Comparison of ENCODE assay signal across 1 cellular context in the genomic region with DNA sequence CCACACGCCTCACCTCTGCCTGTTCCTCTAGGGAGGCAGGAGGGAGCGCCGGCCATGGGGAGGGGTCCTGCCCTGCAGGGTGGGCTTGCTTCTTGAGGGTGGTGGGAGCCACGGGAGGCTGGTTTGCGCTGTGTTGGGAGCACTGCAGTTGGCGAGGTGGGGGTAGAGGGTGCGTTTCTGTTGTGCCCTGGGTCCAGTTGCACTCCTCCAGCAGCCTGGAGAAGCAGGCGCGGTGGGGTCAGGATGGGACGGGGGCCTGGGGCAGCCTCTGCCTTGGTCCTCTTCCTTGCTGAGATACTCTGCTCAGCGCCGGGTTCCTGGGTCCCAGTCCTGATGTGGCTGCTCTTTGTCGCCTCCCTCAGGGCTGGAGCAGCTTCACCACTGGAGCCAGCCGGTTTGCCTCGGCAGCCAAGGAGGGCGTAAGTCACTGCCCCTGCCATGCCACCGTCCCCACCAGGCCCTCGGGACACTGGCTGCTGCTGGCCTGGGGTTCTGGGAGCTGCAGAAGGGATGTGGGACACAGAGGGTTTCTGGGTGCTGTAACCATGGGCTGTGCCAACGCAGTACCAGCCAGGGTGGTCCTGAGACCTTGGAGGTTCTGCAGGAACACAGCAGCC.
TF ChIP-seq lines count a peak whose summit lies in the region.

No MANE protein-coding gene starts in this region.

TF ChIP-seq in WTC11, 78 proteins besides CTCF, POLR2A, EP300 and RAD21 (continued from another document):
- TF ChIP-seq, protein P1, sequence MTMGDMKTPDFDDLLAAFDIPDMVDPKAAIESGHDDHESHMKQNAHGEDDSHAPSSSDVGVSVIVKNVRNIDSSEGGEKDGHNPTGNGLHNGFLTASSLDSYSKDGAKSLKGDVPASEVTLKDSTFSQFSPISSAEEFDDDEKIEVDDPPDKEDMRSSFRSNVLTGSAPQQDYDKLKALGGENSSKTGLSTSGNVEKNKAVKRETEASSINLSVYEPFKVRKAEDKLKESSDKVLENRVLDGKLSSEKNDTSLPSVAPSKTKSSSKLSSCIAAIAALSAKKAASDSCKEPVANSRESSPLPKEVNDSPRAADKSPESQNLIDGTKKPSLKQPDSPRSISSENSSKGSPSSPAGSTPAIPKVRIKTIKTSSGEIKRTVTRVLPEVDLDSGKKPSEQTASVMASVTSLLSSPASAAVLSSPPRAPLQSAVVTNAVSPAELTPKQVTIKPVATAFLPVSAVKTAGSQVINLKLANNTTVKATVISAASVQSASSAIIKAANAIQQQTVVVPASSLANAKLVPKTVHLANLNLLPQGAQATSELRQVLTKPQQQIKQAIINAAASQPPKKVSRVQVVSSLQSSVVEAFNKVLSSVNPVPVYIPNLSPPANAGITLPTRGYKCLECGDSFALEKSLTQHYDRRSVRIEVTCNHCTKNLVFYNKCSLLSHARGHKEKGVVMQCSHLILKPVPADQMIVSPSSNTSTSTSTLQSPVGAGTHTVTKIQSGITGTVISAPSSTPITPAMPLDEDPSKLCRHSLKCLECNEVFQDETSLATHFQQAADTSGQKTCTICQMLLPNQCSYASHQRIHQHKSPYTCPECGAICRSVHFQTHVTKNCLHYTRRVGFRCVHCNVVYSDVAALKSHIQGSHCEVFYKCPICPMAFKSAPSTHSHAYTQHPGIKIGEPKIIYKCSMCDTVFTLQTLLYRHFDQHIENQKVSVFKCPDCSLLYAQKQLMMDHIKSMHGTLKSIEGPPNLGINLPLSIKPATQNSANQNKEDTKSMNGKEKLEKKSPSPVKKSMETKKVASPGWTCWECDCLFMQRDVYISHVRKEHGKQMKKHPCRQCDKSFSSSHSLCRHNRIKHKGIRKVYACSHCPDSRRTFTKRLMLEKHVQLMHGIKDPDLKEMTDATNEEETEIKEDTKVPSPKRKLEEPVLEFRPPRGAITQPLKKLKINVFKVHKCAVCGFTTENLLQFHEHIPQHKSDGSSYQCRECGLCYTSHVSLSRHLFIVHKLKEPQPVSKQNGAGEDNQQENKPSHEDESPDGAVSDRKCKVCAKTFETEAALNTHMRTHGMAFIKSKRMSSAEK (CRISPR knock-in tag; IDR thresholded peaks at IDR 0.05; ENCODE audit: borderline replicate concordance) = no peak
- no peak for TF ChIP-seq IRF2 (CRISPR knock-in tag; IDR thresholded peaks at IDR 0.05; ENCODE audit: borderline replicate concordance, low read depth)
